ENCODE assay signal across 17 cellular contexts in the genomic region with DNA sequence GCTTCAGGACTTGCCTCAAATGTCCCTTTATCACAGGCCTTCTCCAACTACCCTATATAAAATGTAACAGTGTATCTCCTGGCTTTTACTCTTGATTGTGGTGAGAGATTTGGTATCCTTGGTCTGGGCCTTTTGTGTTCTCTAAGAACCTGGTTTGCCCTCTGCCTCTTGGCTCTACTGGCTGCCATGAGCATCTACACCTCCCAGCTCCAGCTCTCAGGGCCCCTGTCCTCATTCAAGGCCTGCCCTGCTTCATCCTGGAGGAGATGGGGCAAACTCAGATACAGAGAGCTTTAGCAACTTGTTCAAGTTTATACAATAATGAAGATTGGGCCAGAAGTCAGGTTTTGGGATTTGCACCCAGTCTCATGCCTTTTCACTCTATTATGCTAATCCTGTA. TPM values are rescaled to one million over a fixed set of nuclear protein-coding genes. Genes with fewer than 3 reads are reported as not detected.
DNase-seq lines count a peak whose midpoint lies in the region; ATAC-seq and TF ChIP-seq lines count a peak whose summit lies in the region.
"Had no signal": no experiment of that assay in that cellular context is flagged by ENCODE, and none has a peak within 500 bp of the region (broad histone marks: within the 10 kb centered on the region; RNA-seq: fewer than 3 reads in every experiment).

No MANE protein-coding gene starts in this region.

- H2BK5ac ChIP-seq in mesenchymal stem cell (ENCODE audit: low read depth, low read length, poor library complexity, severe bottlenecking): no peak overlapping the region

- peaks cover 26% of the 10 kb centered on the region; the same call in 1 of the 2 replicates for H3F3A ChIP-seq in PC-9 (ENCODE audit: insufficient read depth, low read depth)

- H2BK12ac ChIP-seq in mesenchymal stem cell (ENCODE audit: low read length in 2 of 2): no peak overlapping the region

- no peaks in the 10 kb centered on the region for H4K20me1 ChIP-seq in PC-9 (ENCODE audit: insufficient read depth)

- peak; percentile 7 for TF ChIP-seq CTCF in GM12873 (IDR thresholded peaks at IDR 0.05; ENCODE audit: insufficient read depth, low read depth, low read length, missing control alignments)
- TF ChIP-seq CTCF in PC-9 (conservative IDR thresholded peaks at IDR 0.05): no peak

- no peak overlapping the region for H4K91ac ChIP-seq in mesenchymal stem cell (ENCODE audit: low read length)

- H2BK120ac ChIP-seq in mesenchymal stem cell (ENCODE audit: low read depth, low read length): peak overlapping the region; percentile 85

- no peaks in the 10 kb centered on the region for H3K9me3 Mint-ChIP-seq in T-helper 1 cell treated with Interleukin-12 subunit alpha and Interleukin-12 subunit beta and Interleukin-4 antibody, amounts not matched to agents 30 μg/mL and 1 μg/mL, for 36 hours
- H3K9me3 Mint-ChIP-seq: activated T-helper 17 cell treated with anti-CD3 and anti-CD28 coated beads, Interleukin-2, amount 50 U/mL, for 72 hours; CD8-positive, alpha-beta T cell had no signal

- H2AFZ ChIP-seq in PC-9 (no peak overlapping the region), mesenchymal stem cell (ENCODE audit: low read depth, low read length) (no peak overlapping the region)

- peaks cover 11% of the 10 kb centered on the region for H3K4me1 Mint-ChIP-seq in T-helper 1 cell treated with Interleukin-12 subunit alpha and Interleukin-12 subunit beta and Interleukin-4 antibody, amounts not matched to agents 30 μg/mL and 1 μg/mL, for 36 hours (ENCODE audit: low read depth)

- no peaks in the 10 kb centered on the region for H3K79me1 ChIP-seq in mesenchymal stem cell (replicated peaks; ENCODE audit: low read length, poor library complexity, severe bottlenecking)

- peak overlapping the region; percentile 21 for H4K8ac ChIP-seq in mesenchymal stem cell (ENCODE audit: low read length)

- H2BK15ac ChIP-seq in mesenchymal stem cell (ENCODE audit: low read depth, poor library complexity, severe bottlenecking): no peak overlapping the region

- no peaks in the 10 kb centered on the region for H3K27me3 ChIP-seq in PC-9 (ENCODE audit: insufficient read depth, low read depth)
- no peaks in the 10 kb centered on the region for H3K27me3 ChIP-seq in mesenchymal stem cell (ENCODE audit: control insufficient read depth in 1 of 2, insufficient read depth in 1 of 2, low read length in 2 of 2)
- H3K27me3 ChIP-seq: thyroid gland had no signal

- H3K4me3 Mint-ChIP-seq in T-helper 1 cell treated with Interleukin-12 subunit alpha and Interleukin-12 subunit beta and Interleukin-4 antibody, amounts not matched to agents 30 μg/mL and 1 μg/mL, for 36 hours: no peak overlapping the region
- H3K4me3 Mint-ChIP-seq: activated T-helper 17 cell treated with anti-CD3 and anti-CD28 coated beads, Interleukin-2, amount 50 U/mL, for 72 hours had no signal

- H3K36me3 Mint-ChIP-seq in T-helper 1 cell treated with Interleukin-12 subunit alpha and Interleukin-12 subunit beta and Interleukin-4 antibody, amounts not matched to agents 30 μg/mL and 1 μg/mL, for 36 hours (ENCODE audit: low read depth): peaks cover 4% of the 10 kb centered on the region
- H3K36me3 Mint-ChIP-seq: CD8-positive, alpha-beta T cell had no signal

- H3K9me3 ChIP-seq in PC-9 (ENCODE audit: insufficient read depth, low read depth) (no peaks in the 10 kb centered on the region), mesenchymal stem cell (ENCODE audit: control insufficient read depth, low read length) (no peaks in the 10 kb centered on the region)
- H3K9me3 ChIP-seq: thyroid gland had no signal

- ATAC-seq in HG02970 (IDR thresholded peaks at IDR 0.05; ENCODE audit: low FRiP score, unreplicated experiment) (no peak), left ventricle myocardium superior (no peak)

- peak overlapping the region in 1 of 2 experiments; percentile 79 for H3K18ac ChIP-seq in mesenchymal stem cell (ENCODE audit: low read depth in 1 of 2, low read length in 2 of 2)

- no peak overlapping the region for H3K4me3 ChIP-seq in PC-9
- no peak overlapping the region for H3K4me3 ChIP-seq in mesenchymal stem cell (ENCODE audit: insufficient read depth in 1 of 2, low read depth in 1 of 2, low read length in 2 of 2)
- H3K4me3 ChIP-seq: thyroid gland had no signal

- H3K27ac ChIP-seq in PC-9 (no peak overlapping the region), mesenchymal stem cell (ENCODE audit: low read length, poor library complexity, severe bottlenecking) (no peak overlapping the region)
- H3K27ac ChIP-seq: thyroid gland had no signal

- CTCF ChIA-PET in PC-9 (lab: Charles Lee): interaction anchor here (0.5 to 2.0 kb wide), 3 partner anchors 392 to 488 kb away, joined by 3 to 7 read pairs (median 5); no protein-coding TSS in a partner anchor

- H3K9me2 ChIP-seq in PC-9 (ENCODE audit: insufficient read depth): no peaks in the 10 kb centered on the region

- H3K79me2 ChIP-seq in PC-9 (ENCODE audit: low read depth): no peaks in the 10 kb centered on the region

- DNase-seq in T-helper 1 cell (no peak), PC-9 (no peak), mesenchymal stem cell (no peak), left ventricle myocardium superior (no peak), SW480 (ENCODE audit: low spot score) (no peak)
- DNase-seq: CD8-positive, alpha-beta T cell; erythroblast; KG1; NCI-H1105 treated with DMSO at 0.1 percent for 48 hours; NCI-H2107; NCI-H526; thyroid gland had no signal

- H3K4me2 ChIP-seq in PC-9 (peak overlapping the region; percentile 67; the same call in 1 of the 2 replicates), mesenchymal stem cell (ENCODE audit: low read length, poor library complexity, severe bottlenecking) (no peak overlapping the region)

- H3K9ac ChIP-seq in mesenchymal stem cell (ENCODE audit: low read length): peak overlapping the region; percentile 59

- peak overlapping the region; percentile 75 for H3K27ac Mint-ChIP-seq in T-helper 1 cell treated with Interleukin-12 subunit alpha and Interleukin-12 subunit beta and Interleukin-4 antibody, amounts not matched to agents 30 μg/mL and 1 μg/mL, for 36 hours
- H3K27ac Mint-ChIP-seq: activated naive CD8-positive, alpha-beta T cell treated with anti-CD3 and anti-CD28 coated beads, Interleukin-2, amount 50 U/mL, for 24 hours; activated T-helper 17 cell treated with anti-CD3 and anti-CD28 coated beads, Interleukin-2, amount 50 U/mL, for 72 hours had no signal

- peaks cover 16% of the 10 kb centered on the region for H3K27me3 Mint-ChIP-seq in T-helper 1 cell treated with Interleukin-12 subunit alpha and Interleukin-12 subunit beta and Interleukin-4 antibody, amounts not matched to agents 30 μg/mL and 1 μg/mL, for 36 hours (ENCODE audit: low read depth)
- H3K27me3 Mint-ChIP-seq: activated T-helper 17 cell treated with anti-CD3 and anti-CD28 coated beads, Interleukin-2, amount 50 U/mL, for 72 hours had no signal

- peak overlapping the region in 1 of 2 experiments; percentile 63 for H3K4ac ChIP-seq in mesenchymal stem cell (ENCODE audit: low read depth in 1 of 2, low read length in 2 of 2)

- H3K23ac ChIP-seq in mesenchymal stem cell (ENCODE audit: low read length in 2 of 2): no peak overlapping the region

- BruUV-seq in PC-9 (replicated peaks; lab: Mats Ljungman, UMichigan): no TSS peak

- H3K4me1 ChIP-seq in PC-9 (replicated peaks; ENCODE audit: insufficient read depth) (peaks cover 36% of the 10 kb centered on the region), mesenchymal stem cell (ENCODE audit: control insufficient read depth, insufficient read depth, low read depth, low read length) (peaks cover 11% of the 10 kb centered on the region)

- no peaks in the 10 kb centered on the region for H3K36me3 ChIP-seq in PC-9 (ENCODE audit: low read depth)
- H3K36me3 ChIP-seq in mesenchymal stem cell (ENCODE audit: control insufficient read depth in 1 of 2, insufficient read depth in 2 of 2, low read depth in 1 of 2, low read length in 2 of 2): no peaks in the 10 kb centered on the region
- H3K36me3 ChIP-seq: thyroid gland had no signal

- peak overlapping the region; percentile 62 for H2AK5ac ChIP-seq in mesenchymal stem cell (ENCODE audit: low read length, severe bottlenecking)

- intact Hi-C loops in PC-9 (cut with micrococcal nuclease; ENCODE audit: unreplicated experiment): no loop called here
- intact Hi-C loops in left ventricle myocardium superior (cut with micrococcal nuclease): no loop called here

- POLR2A ChIA-PET in PC-9 (lab: Charles Lee; ENCODE audit: unreplicated experiment): no interaction called here

- no peak overlapping the region for H3K14ac ChIP-seq in mesenchymal stem cell (ENCODE audit: low read length in 2 of 2)

RNA-seq across cellular contexts. Expression of a gene that starts 45.0 kb away (rescaled TPM):
- total RNA-seq in PC-9 (2021): 2.6 and 3.0 TPM in 2 replicates
- polyA plus RNA-seq in mesenchymal stem cell (2013, experiment 1 of 2): 9.6 TPM
- 10.1 TPM for polyA plus RNA-seq in mesenchymal stem cell (2013, experiment 2 of 2)
- 0.77 TPM for total RNA-seq in left ventricle myocardium superior
